11 cellular contexts compared by ENCODE assay signal in the genomic region with DNA sequence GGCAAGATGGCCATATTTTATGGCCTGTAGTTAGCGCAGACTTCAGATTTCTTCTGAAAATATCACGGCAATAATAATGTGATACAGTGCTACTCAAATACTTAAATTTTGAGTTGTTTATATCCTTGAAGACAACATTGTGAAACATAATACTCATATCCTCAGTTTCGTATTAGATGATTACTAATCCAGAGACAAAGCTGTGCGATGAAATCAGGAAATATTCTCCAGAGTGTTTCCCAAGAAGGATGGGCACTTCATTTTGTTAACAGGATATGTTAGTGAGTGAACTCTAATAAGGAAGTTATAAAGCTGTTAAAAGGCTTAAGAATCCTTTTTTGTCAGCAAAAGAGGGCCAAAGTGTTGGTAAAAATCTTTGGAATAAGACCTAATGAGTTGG. TPM values are rescaled to one million over a fixed set of nuclear protein-coding genes. Genes with fewer than 3 reads are reported as not detected.
DNase-seq lines count a peak whose midpoint lies in the region; ATAC-seq, FAIRE-seq and TF ChIP-seq lines count a peak whose summit lies in the region.
"Had no signal": no experiment of that assay in that cellular context is flagged by ENCODE, and none has a peak within 500 bp of the region (broad histone marks: within the 10 kb centered on the region; RNA-seq: fewer than 3 reads in every experiment).

No MANE protein-coding gene starts in this region.

- WGBS in prostate gland, result 27% methylated on average over 4 of the region's 4 CpGs

- H2AFZ ChIP-seq in OCI-LY1 (ENCODE audit: low read length) (no peak overlapping the region), endothelial cell of umbilical vein (ENCODE audit: low read depth, low read length) (peak overlapping the region; percentile 63)

- no peaks in the 10 kb centered on the region for H3K79me2 ChIP-seq in OCI-LY1 (ENCODE audit: insufficient read depth, low read length)
- no peaks in the 10 kb centered on the region for H3K79me2 ChIP-seq in endothelial cell of umbilical vein (ENCODE audit: control insufficient read depth, insufficient read depth, low read length)

- peaks cover 57% of the 10 kb centered on the region for H3K4me1 ChIP-seq in OCI-LY1 (ENCODE audit: insufficient read depth, low read length, severe bottlenecking)
- peaks cover 28% of the 10 kb centered on the region for H3K4me1 ChIP-seq in endothelial cell of umbilical vein (ENCODE audit: control insufficient read depth, extremely low read depth, insufficient read depth, low read length)
- no peaks in the 10 kb centered on the region for H3K4me1 ChIP-seq in prostate gland (replicated peaks)

- intact Hi-C loops in CD14-positive monocyte (cut with micrococcal nuclease), result no loop called here
- intact Hi-C loops in endothelial cell of umbilical vein (cut with micrococcal nuclease), result no loop called here
- intact Hi-C loops in prostate gland (cut with DNase I), result no loop called here

- no peaks in the 10 kb centered on the region for H3K9me3 Mint-ChIP-seq in CD14-positive monocyte
- H3K9me3 Mint-ChIP-seq: memory B cell had no signal

- H3K27ac Mint-ChIP-seq in CD14-positive monocyte, result peak overlapping the region; percentile 53 to 87 (median 76)

- no peak for FAIRE-seq in endothelial cell of umbilical vein (lab: Jason Lieb, UNC)

- TF ChIP-seq POLR2A in endothelial cell of umbilical vein (IDR thresholded peaks at IDR 0.05; ENCODE audit: low read depth, low read length) (no peak), prostate gland (IDR thresholded peaks at IDR 0.05) (no peak)

- POLR2A ChIA-PET in endothelial cell of umbilical vein (lab: Charles Lee), result no interaction called here

- ATAC-seq in left lobe of liver, result no peak

- no TSS peak for BruUV-seq in endothelial cell of umbilical vein (replicated peaks; lab: Mats Ljungman, UMichigan)

- H3K4me3 Mint-ChIP-seq in CD14-positive monocyte, result no peak overlapping the region
- H3K4me3 Mint-ChIP-seq: memory B cell had no signal

- H3K4me1 Mint-ChIP-seq in CD14-positive monocyte, result peaks cover 45% of the 10 kb centered on the region

- no peaks in the 10 kb centered on the region for H3K9me2 ChIP-seq in OCI-LY1 (ENCODE audit: low read depth, low read length)

- dilution Hi-C loops in endothelial cell of umbilical vein (cut with MboI; ENCODE audit: extremely low pct_ligation_motif_present, low sequenced_read_pairs), result no loop called here

- peak overlapping the region; percentile 59 for H3K27ac ChIP-seq in OCI-LY1 (ENCODE audit: low read depth, low read length, poor library complexity, severe bottlenecking)
- H3K27ac ChIP-seq in endothelial cell of umbilical vein (ENCODE audit: insufficient read depth, low read depth, low read length), result peak overlapping the region; percentile 50
- H3K27ac ChIP-seq in prostate gland, result peak overlapping the region; percentile 16 to 52
- H3K27ac ChIP-seq: VCaP had no signal

- H3K4me2 ChIP-seq in OCI-LY1 (ENCODE audit: low read length) (peak overlapping the region; percentile 60), endothelial cell of umbilical vein (ENCODE audit: insufficient read depth, low read length) (peak overlapping the region; percentile 60)

- CTCF ChIA-PET in endothelial cell of umbilical vein (lab: Charles Lee), result interaction anchor here (1.1 to 4.7 kb wide), 5 partner anchors 11 to 24 kb away, joined by 3 to 40 read pairs (median 12); no protein-coding TSS in a partner anchor

- TF ChIP-seq CTCF in CD14-positive monocyte (IDR thresholded peaks at IDR 0.05) (no peak), OCI-LY1 (IDR thresholded peaks at IDR 0.05; ENCODE audit: low read length) (no peak), endothelial cell of umbilical vein (IDR thresholded peaks at IDR 0.05; ENCODE audit: extremely low read depth in 1 of 2, insufficient read depth in 1 of 2, low read depth in 1 of 2, low read length in 2 of 2) (no peak), prostate gland (IDR thresholded peaks at IDR 0.05) (no peak)

- H3K9ac ChIP-seq in OCI-LY1 (ENCODE audit: low read length), result peak overlapping the region; percentile 7; the same call in 1 of the 2 replicates
- H3K9ac ChIP-seq in endothelial cell of umbilical vein (replicated peaks; ENCODE audit: extremely low read depth, insufficient read depth, low read length), result peak overlapping the region; percentile 8

- H3K4me3 ChIP-seq in OCI-LY1 (ENCODE audit: low read depth, low read length, poor library complexity, severe bottlenecking), result peak overlapping the region; percentile 36
- H3K4me3 ChIP-seq in endothelial cell of umbilical vein (replicated peaks in 1 of 3; ENCODE audit: insufficient read depth in 1 of 3, low read depth in 1 of 3, low read length in 3 of 3), result no peak overlapping the region
- H3K4me3 ChIP-seq in prostate gland, result no peak overlapping the region

- no peaks in the 10 kb centered on the region for H3K36me3 ChIP-seq in OCI-LY1 (ENCODE audit: insufficient read depth, low read length)
- H3K36me3 ChIP-seq in endothelial cell of umbilical vein (ENCODE audit: control insufficient read depth in 2 of 2, extremely low read depth in 1 of 2, insufficient read depth in 2 of 2, low read length in 2 of 2), result no peaks in the 10 kb centered on the region
- H3K36me3 ChIP-seq in prostate gland, result no peaks in the 10 kb centered on the region

- H3K9me3 ChIP-seq in OCI-LY1 (ENCODE audit: low read length) (no peaks in the 10 kb centered on the region), endothelial cell of umbilical vein (replicated peaks; ENCODE audit: control insufficient read depth, insufficient read depth, low read length) (no peaks in the 10 kb centered on the region), prostate gland (no peaks in the 10 kb centered on the region)

- no peaks in the 10 kb centered on the region for H3F3A ChIP-seq in OCI-LY1 (ENCODE audit: insufficient read depth, low read length)

- DNase-seq in CD14-positive monocyte (ENCODE audit: low spot score), result no peak
- peak; percentile 70 for DNase-seq in endothelial cell of umbilical vein (ENCODE audit: low read depth, low spot score)
- no peak for DNase-seq in prostate gland (ENCODE audit: low spot score)
- DNase-seq in left lobe of liver (ENCODE audit: low spot score), result no peak
- no peak for DNase-seq in hippocampal formation (lab: John Stamatoyannopoulos, UW)
- no peak for DNase-seq in stimulated activated CD4-positive, alpha-beta T cell treated with anti-CD3 and anti-CD28 coated beads, Interleukin-15, amount 100 ng/mL, for 24 hours
- DNase-seq in DMS79 treated with DMSO at 0.1 percent for 48 hours (lab: John Stamatoyannopoulos, UW), result no peak
- DNase-seq: NCI-H345 had no signal

- H3K27me3 Mint-ChIP-seq in CD14-positive monocyte (ENCODE audit: low read depth in 3 of 3), result peaks cover 0 to 9% (median 0%) of the 10 kb centered on the region in 3 donors
- H3K27me3 Mint-ChIP-seq: memory B cell had no signal

- no peaks in the 10 kb centered on the region for H4K20me1 ChIP-seq in OCI-LY1 (ENCODE audit: insufficient read depth, low read length)
- H4K20me1 ChIP-seq in endothelial cell of umbilical vein (replicated peaks; ENCODE audit: control insufficient read depth, extremely low read depth, insufficient read depth, low read length), result no peaks in the 10 kb centered on the region

- no peaks in the 10 kb centered on the region for H3K9me1 ChIP-seq in endothelial cell of umbilical vein (replicated peaks; ENCODE audit: control insufficient read depth, extremely low read depth, insufficient read depth, low read length)

- H3K36me3 Mint-ChIP-seq in CD14-positive monocyte, result no peaks in the 10 kb centered on the region

- no peaks in the 10 kb centered on the region for H3K27me3 ChIP-seq in OCI-LY1 (ENCODE audit: insufficient read depth, low read length)
- H3K27me3 ChIP-seq in endothelial cell of umbilical vein (ENCODE audit: control insufficient read depth in 2 of 2, insufficient read depth in 2 of 2, low read length in 2 of 2), result peaks cover 7% of the 10 kb centered on the region in 2 experiments
- H3K27me3 ChIP-seq in prostate gland (replicated peaks; ENCODE audit: insufficient read depth), result no peaks in the 10 kb centered on the region

TF ChIP-seq in endothelial cell of umbilical vein, 7 proteins besides CTCF, POLR2A, EP300 and RAD21:
- TF ChIP-seq POLR2AphosphoS5 (IDR thresholded peaks at IDR 0.05; ENCODE audit: insufficient read depth, low read depth, low read length) (no peak), EZH2 (IDR thresholded peaks at IDR 0.05; ENCODE audit: borderline replicate concordance, low read depth, low read length, severe bottlenecking) (no peak), GATA2 (IDR thresholded peaks at IDR 0.05; ENCODE audit: insufficient read depth, insufficient read length, low read depth, low read length) (peak; percentile 4), FOS (IDR thresholded peaks at IDR 0.05; ENCODE audit: borderline replicate concordance, insufficient read depth, low read length) (peak; percentile 7)
- TF ChIP-seq, protein P1, sequence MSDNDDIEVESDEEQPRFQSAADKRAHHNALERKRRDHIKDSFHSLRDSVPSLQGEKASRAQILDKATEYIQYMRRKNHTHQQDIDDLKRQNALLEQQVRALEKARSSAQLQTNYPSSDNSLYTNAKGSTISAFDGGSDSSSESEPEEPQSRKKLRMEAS (IDR thresholded peaks at IDR 0.05; ENCODE audit: insufficient read depth, insufficient read length), result no peak

RNA-seq across cellular contexts. Expression of a gene that starts 4.0 kb away (rescaled TPM):
- 10 to 100 TPM; 21.8 to 21.9 TPM for polyA plus RNA-seq in CD14-positive monocyte
- total RNA-seq in endothelial cell of umbilical vein, result 7.7 and 8.4 TPM in 2 replicates
- polyA plus RNA-seq in endothelial cell of umbilical vein, result 11.1 and 13.2 TPM in 2 replicates
- 9.5 and 12.6 TPM in 2 replicates for polyA plus RNA-seq in endothelial cell of umbilical vein (2011; cell fraction: cytosol; rRNA removed)
- polyA plus RNA-seq in endothelial cell of umbilical vein (2011; cell fraction: nucleus; rRNA removed), result 8.8 TPM in 2 replicates
- 12.8 and 19.8 TPM in 2 replicates for polyA plus RNA-seq in endothelial cell of umbilical vein (2012)
- polyA minus RNA-seq in endothelial cell of umbilical vein, result 10.6 and 10.9 TPM in 2 replicates
- 1.0 TPM for polyA minus RNA-seq in endothelial cell of umbilical vein (2011; cell fraction: cytosol; rRNA and poly(A)+ RNA removed)
- polyA minus RNA-seq in endothelial cell of umbilical vein (2011; cell fraction: nucleus; rRNA and poly(A)+ RNA removed), result 7.2 and 7.8 TPM in 2 replicates
- total RNA-seq in prostate gland, result 100 to 1,000 TPM in 1 of 2 donors, 10 to 100 TPM in 1; 25.6 to 124 TPM
- 3.2 TPM for total RNA-seq in left lobe of liver

RNA-seq across cellular contexts. Expression of a gene that starts 49.9 kb away (rescaled TPM):
- polyA plus RNA-seq in CD14-positive monocyte (1 to 10 TPM; 1.8 to 2.0 TPM), endothelial cell of umbilical vein (19.7 and 20.5 TPM in 2 replicates)
- total RNA-seq in endothelial cell of umbilical vein (22.9 and 23.7 TPM in 2 replicates), prostate gland (10 to 100 TPM; 38.5 to 58.4 TPM), left lobe of liver (21.2 TPM)
- 14.7 and 14.8 TPM in 2 replicates for polyA plus RNA-seq in endothelial cell of umbilical vein (2011; cell fraction: cytosol; rRNA removed)
- 21.5 and 24.5 TPM in 2 replicates for polyA plus RNA-seq in endothelial cell of umbilical vein (2011; cell fraction: nucleus; rRNA removed)
- 14.9 TPM in 2 replicates for polyA plus RNA-seq in endothelial cell of umbilical vein (2012)
- polyA minus RNA-seq in endothelial cell of umbilical vein, result 30.2 TPM in 2 replicates
- polyA minus RNA-seq in endothelial cell of umbilical vein (2011; cell fraction: cytosol; rRNA and poly(A)+ RNA removed), result 20.6 TPM
- 15.8 and 20.4 TPM in 2 replicates for polyA minus RNA-seq in endothelial cell of umbilical vein (2011; cell fraction: nucleus; rRNA and poly(A)+ RNA removed)
